In the genomic region with DNA sequence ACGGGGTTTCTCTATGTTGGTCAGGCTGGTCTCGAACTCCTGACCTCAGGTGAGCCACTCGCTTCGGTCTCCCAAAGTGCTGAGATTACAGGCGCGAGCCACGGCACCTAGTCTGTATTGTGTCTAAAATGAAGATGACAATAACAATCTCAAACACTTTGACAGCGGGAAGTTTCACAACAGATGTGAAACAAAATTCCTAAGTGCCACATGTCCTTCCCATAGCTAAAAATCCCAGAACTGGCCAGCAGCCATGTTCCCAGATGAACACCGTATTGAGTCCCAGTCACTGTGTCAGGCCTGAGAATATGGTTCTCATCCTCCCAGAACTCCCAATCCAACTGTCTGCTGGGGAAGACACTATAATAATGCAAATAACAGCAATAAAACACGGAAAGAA, we compare ENCODE assay signal across 21 cellular contexts. TPM values are rescaled to one million over a fixed set of nuclear protein-coding genes. Genes with fewer than 3 reads are reported as not detected.
DNase-seq lines count a peak whose midpoint lies in the region; ATAC-seq, FAIRE-seq and TF ChIP-seq lines count a peak whose summit lies in the region.
"Had no signal": no experiment of that assay in that cellular context is flagged by ENCODE, and none has a peak within 500 bp of the region (broad histone marks: within the 10 kb centered on the region; RNA-seq: fewer than 3 reads in every experiment).

No MANE protein-coding gene starts in this region.

- H3K36me3 ChIP-seq in CD8-positive, alpha-beta T cell (ENCODE audit: insufficient read depth, low read length): no peaks in the 10 kb centered on the region
- no peaks in the 10 kb centered on the region for H3K36me3 ChIP-seq in mesenchymal stem cell (ENCODE audit: control insufficient read depth in 1 of 2, insufficient read depth in 2 of 2, low read depth in 1 of 2, low read length in 2 of 2)
- H3K36me3 ChIP-seq: BLaER1 treated with 17β-estradiol and CSF1 and Interleukin-3, amounts not matched to agents 10 nM and 100 nM; HAP-1 had no signal

- TF ChIP-seq CTCF in A549 (IDR thresholded peaks at IDR 0.05): no peak
- no peak for TF ChIP-seq CTCF in CD8-positive, alpha-beta T cell (IDR thresholded peaks at IDR 0.05)

- H3K27me3 Mint-ChIP-seq in CD8-positive, alpha-beta T cell (ENCODE audit: low read depth): no peaks in the 10 kb centered on the region

- ATAC-seq in A549: no peak
- no peak for ATAC-seq in CD8-positive, alpha-beta T cell

- no peak overlapping the region for H2BK120ac ChIP-seq in mesenchymal stem cell (ENCODE audit: low read depth, low read length)

- no peak overlapping the region for H3K14ac ChIP-seq in mesenchymal stem cell (ENCODE audit: low read length in 2 of 2)

- intact Hi-C loops in CD8-positive, alpha-beta T cell (cut with DNase I, micrococcal nuclease): loop anchor here in 1 of 2 experiments (10.0 kb wide), 2 partner anchors 158 to 1358 kb away; a partner anchor contains a TSS

- H3K9me3 Mint-ChIP-seq in CD8-positive, alpha-beta T cell: no peaks in the 10 kb centered on the region
- H3K9me3 Mint-ChIP-seq: GM23338 had no signal

- no peak overlapping the region for H4K8ac ChIP-seq in mesenchymal stem cell (ENCODE audit: low read length)

- H3K36me3 Mint-ChIP-seq in CD8-positive, alpha-beta T cell: no peaks in the 10 kb centered on the region
- H3K36me3 Mint-ChIP-seq: CD4-positive, alpha-beta memory T cell had no signal

- TF ChIP-seq RAD21 in A549 (conservative IDR thresholded peaks at IDR 0.05 in 1 of 2, IDR thresholded peaks at IDR 0.05 in 1 of 2): no peak

- H3K4me2 ChIP-seq in A549 (peak overlapping the region; percentile 50), mesenchymal stem cell (ENCODE audit: low read length, poor library complexity, severe bottlenecking) (no peak overlapping the region)
- H3K4me2 ChIP-seq: GM23338 had no signal

- no peak overlapping the region for H3K18ac ChIP-seq in mesenchymal stem cell (ENCODE audit: low read depth in 1 of 2, low read length in 2 of 2)

- no peak for FAIRE-seq in A549 (lab: Jason Lieb, UNC)
- FAIRE-seq in frontal cortex (lab: Jason Lieb, UNC): no peak
- FAIRE-seq: G401.6 had no signal

- no peak overlapping the region for H2BK15ac ChIP-seq in mesenchymal stem cell (ENCODE audit: low read depth, poor library complexity, severe bottlenecking)

- no peak overlapping the region for H3K27ac Mint-ChIP-seq in CD8-positive, alpha-beta T cell
- H3K27ac Mint-ChIP-seq: GM23338 had no signal

- H3K79me1 ChIP-seq in mesenchymal stem cell (replicated peaks; ENCODE audit: low read length, poor library complexity, severe bottlenecking): no peaks in the 10 kb centered on the region

- DNase-seq in A549 (ENCODE audit: low read depth in 1 of 2, low spot score in 1 of 2) (no peak), NCI-H69 (lab: John Stamatoyannopoulos, UW) (peak; percentile 16), mesenchymal stem cell (peak; percentile 9), frontal cortex (ENCODE audit: low spot score in 2 of 2) (no peak)
- no peak for DNase-seq in CD8-positive, alpha-beta T cell
- no peak for DNase-seq in stimulated activated naive CD4-positive, alpha-beta T cell (lab: John Stamatoyannopoulos, UW)
- no peak for DNase-seq in activated CD4-positive, alpha-beta T cell treated with anti-CD3 and anti-CD28 coated beads, Interleukin-2, amount 50 U/mL, for 1 hour
- DNase-seq: ACHN; CD4-positive, alpha-beta memory T cell; MV-4-11; NCI-H1105 treated with DMSO at 0.1 percent for 48 hours; NCI-H1694; NCI-H2081; NCI-H2171 treated with DMSO at 0.1 percent for 48 hours; NCI-H524 treated with DMSO at 0.1 percent for 48 hours; SW 1271 had no signal

- H3K27ac ChIP-seq in A549: peak overlapping the region; percentile 45 to 84; a peak in 3 of 6 replicates
- H3K27ac ChIP-seq in CD8-positive, alpha-beta T cell (ENCODE audit: low read depth, low read length): no peak overlapping the region
- no peak overlapping the region for H3K27ac ChIP-seq in mesenchymal stem cell (ENCODE audit: low read length, poor library complexity, severe bottlenecking)
- H3K27ac ChIP-seq: HL-60 had no signal

- peak overlapping the region; percentile 10 for H2AK5ac ChIP-seq in mesenchymal stem cell (ENCODE audit: low read length, severe bottlenecking)

- no peak overlapping the region for H2BK5ac ChIP-seq in mesenchymal stem cell (ENCODE audit: low read depth, low read length, poor library complexity, severe bottlenecking)

- CTCF ChIA-PET in A549 (lab: Yijun Ruan, JAX): interaction anchor here (0.6 to 1.6 kb wide), 6 partner anchors 8 to 741 kb away, joined by 3 to 8 read pairs (median 5); no protein-coding TSS in a partner anchor
- CTCF ChIA-PET in CD8-positive, alpha-beta T cell (lab: Charles Lee): interaction anchor here (1.2 to 8.3 kb wide), 5 partner anchors 9 to 314 kb away, joined by 3 to 86 read pairs (median 4); no protein-coding TSS in a partner anchor

- H3K4me3 Mint-ChIP-seq in CD8-positive, alpha-beta T cell: peak overlapping the region; percentile 19
- H3K4me3 Mint-ChIP-seq: GM23338 had no signal

- no peaks in the 10 kb centered on the region for H3K27me3 ChIP-seq in CD8-positive, alpha-beta T cell (ENCODE audit: insufficient read depth, low read length)
- no peaks in the 10 kb centered on the region for H3K27me3 ChIP-seq in mesenchymal stem cell (ENCODE audit: control insufficient read depth in 1 of 2, insufficient read depth in 1 of 2, low read length in 2 of 2)
- H3K27me3 ChIP-seq: BLaER1 treated with 17β-estradiol and CSF1 and Interleukin-3, amounts not matched to agents 10 nM and 100 nM had no signal

- H3K23ac ChIP-seq in mesenchymal stem cell (ENCODE audit: low read length in 2 of 2): no peak overlapping the region

- H3K9me3 ChIP-seq in A549 (peaks cover 5% of the 10 kb centered on the region; the same call in 2 of the 3 replicates), mesenchymal stem cell (ENCODE audit: control insufficient read depth, low read length) (no peaks in the 10 kb centered on the region)
- H3K9me3 ChIP-seq in CD8-positive, alpha-beta T cell (ENCODE audit: low read length): no peaks in the 10 kb centered on the region

- no peak overlapping the region for H2AFZ ChIP-seq in mesenchymal stem cell (ENCODE audit: low read depth, low read length)

- TF ChIP-seq EP300 in A549 (IDR thresholded peaks at IDR 0.05): no peak

- POLR2A ChIA-PET in A549 (lab: Yijun Ruan, JAX): no interaction called here
- POLR2A ChIA-PET in CD8-positive, alpha-beta T cell (lab: Charles Lee): no interaction called here

- no peak overlapping the region for H3K9ac ChIP-seq in mesenchymal stem cell (ENCODE audit: low read length)

- no peak overlapping the region for H3K4ac ChIP-seq in mesenchymal stem cell (ENCODE audit: low read depth in 1 of 2, low read length in 2 of 2)

- H3K4me1 Mint-ChIP-seq in CD8-positive, alpha-beta T cell (ENCODE audit: low read depth): peaks cover 2% of the 10 kb centered on the region
- H3K4me1 Mint-ChIP-seq: GM23338 had no signal

- no peak for TF ChIP-seq POLR2A in A549 (IDR thresholded peaks at IDR 0.05; ENCODE audit: low read length)

- no peak overlapping the region for H4K91ac ChIP-seq in mesenchymal stem cell (ENCODE audit: low read length)

- H3K4me1 ChIP-seq in A549 (peaks cover 48% of the 10 kb centered on the region), mesenchymal stem cell (ENCODE audit: control insufficient read depth, insufficient read depth, low read depth, low read length) (no peaks in the 10 kb centered on the region)
- peaks cover 4% of the 10 kb centered on the region for H3K4me1 ChIP-seq in CD8-positive, alpha-beta T cell (ENCODE audit: insufficient read depth, low read length)
- H3K4me1 ChIP-seq: HAP-1 had no signal

- H2BK12ac ChIP-seq in mesenchymal stem cell (ENCODE audit: low read length in 2 of 2): no peak overlapping the region

- H3K4me3 ChIP-seq in A549 (no peak overlapping the region), mesenchymal stem cell (ENCODE audit: insufficient read depth in 1 of 2, low read depth in 1 of 2, low read length in 2 of 2) (no peak overlapping the region)
- H3K4me3 ChIP-seq in CD8-positive, alpha-beta T cell (ENCODE audit: low read depth, low read length): no peak overlapping the region
- H3K4me3 ChIP-seq: GM23338, HAP-1 had no signal

- 85% methylated on average over 10 of the region's 10 CpGs for WGBS in A549 (ENCODE audit: missing lambda C conversion rate)
- 94% methylated on average over 9 of the region's 10 CpGs for WGBS in mesenchymal stem cell

TF ChIP-seq in A549, 52 proteins besides CTCF, POLR2A, EP300 and RAD21:
- TF ChIP-seq KDM1A (IDR thresholded peaks at IDR 0.05; ENCODE audit: low read depth): no peak
- no peak for TF ChIP-seq NFE2L2 (conservative IDR thresholded peaks at IDR 0.05; ENCODE audit: low read length)
- no peak for TF ChIP-seq NPAS2 (CRISPR knock-in tag; IDR thresholded peaks at IDR 0.05; ENCODE audit: borderline replicate concordance)

RNA-seq across cellular contexts. Expression of a gene that starts 16.4 kb away (rescaled TPM):
- 8.3 and 11.2 TPM in 2 replicates for polyA plus RNA-seq in A549 (2011; rRNA removed)
- polyA plus RNA-seq in A549 (2012; cell fraction: cytosol; rRNA removed): 2.1 and 2.2 TPM in 2 replicates
- 0.80 and 1.2 TPM in 2 replicates for polyA plus RNA-seq in A549 (2012; cell fraction: nucleus; rRNA removed)
- polyA plus RNA-seq in A549 (2017; fragmentation: RNase III; extraction: RNeasy Plus Mini Kit Qiagen cat#74134 plus additional on column Dnase treatment): 8.1 to 9.8 TPM (median 9.7 TPM) in 3 replicates
- polyA minus RNA-seq in A549 (2011; rRNA and poly(A)+ RNA removed): 7.9 and 11.7 TPM in 2 replicates
- 1 to 10 TPM; 8.2 to 8.7 TPM for total RNA-seq in CD8-positive, alpha-beta T cell
- 5.6 TPM for polyA plus RNA-seq in mesenchymal stem cell (2013, experiment 1 of 2)
- polyA plus RNA-seq in mesenchymal stem cell (2013, experiment 2 of 2): 5.5 TPM
- total RNA-seq in frontal cortex: 162 TPM

Comparison
In these comparisons a context has a peak if more than half of its experiments do, and no peak if none do; other contexts are left out.
1. DNase-seq: peak in NCI-H69 (single experiment) and mesenchymal stem cell (single experiment); none in A549 (0 of 2), CD8-positive, alpha-beta T cell (0 of 7), stimulated activated naive CD4-positive, alpha-beta T cell (0 of 6), frontal cortex (0 of 2) and activated CD4-positive, alpha-beta T cell treated with anti-CD3 and anti-CD28 coated beads, Interleukin-2, amount 50 U/mL, for 1 hour (single experiment).
2. H3K27ac ChIP-seq: peak in A549 (2 of 2); none in CD8-positive, alpha-beta T cell (single experiment) and mesenchymal stem cell (single experiment).
3. RNA of a gene that starts 16.4 kb away (total RNA-seq): 162 TPM in frontal cortex (single experiment); 8.2 to 8.7 TPM in CD8-positive, alpha-beta T cell; every median in the first group is over 10 times any median in the second.